ENCODE assay signal across 8 cellular contexts in genomic region chr2:174683392-174683759, GRCh38.
DNase-seq lines count a peak whose midpoint lies in the region; ATAC-seq and TF ChIP-seq lines count a peak whose summit lies in the region.

No MANE protein-coding gene starts in this region.

- peak; percentile 27 for TF ChIP-seq CTCF in CD4-positive, alpha-beta T cell (IDR thresholded peaks at IDR 0.05)
- TF ChIP-seq CTCF in OCI-LY3 (IDR thresholded peaks at IDR 0.05; ENCODE audit: low read depth, low read length): peak; percentile 41
- TF ChIP-seq CTCF in chondrocyte (IDR thresholded peaks at IDR 0.05): peak; percentile 74
- no peak for TF ChIP-seq CTCF in lower lobe of right lung (IDR thresholded peaks at IDR 0.05)

- no peaks in the 10 kb centered on the region for H3K9me3 ChIP-seq in CD4-positive, alpha-beta T cell (ENCODE audit: control insufficient read depth, low read length)
- H3K9me3 ChIP-seq in OCI-LY3 (ENCODE audit: insufficient read depth, low read length): no peaks in the 10 kb centered on the region
- no peaks in the 10 kb centered on the region for H3K9me3 ChIP-seq in lower lobe of right lung
- no peaks in the 10 kb centered on the region for H3K9me3 ChIP-seq in thymus (ENCODE audit: control insufficient read depth)

- DNase-seq in CD4-positive, alpha-beta T cell: peak in 1 of 10 experiments; percentile 16
- DNase-seq in chondrocyte (ENCODE audit: low spot score): no peak
- no peak for DNase-seq in lower lobe of right lung
- no peak for DNase-seq in HUDEP-2 (lab: John Stamatoyannopoulos, UW; ENCODE audit: unreplicated experiment in 76 of 76)
- DNase-seq in central memory CD4-positive, alpha-beta T cell: no peak

- H3K4me1 ChIP-seq in OCI-LY3 (ENCODE audit: low read length) (peaks cover 10% of the 10 kb centered on the region), lower lobe of right lung (peaks cover 20% of the 10 kb centered on the region), thymus (ENCODE audit: control insufficient read depth, insufficient read depth, low read length) (peaks cover 20% of the 10 kb centered on the region)

- peaks cover 42% of the 10 kb centered on the region for H3K4me1 Mint-ChIP-seq in CD4-positive, alpha-beta T cell (ENCODE audit: low read depth)
- peaks cover 37% of the 10 kb centered on the region for H3K4me1 Mint-ChIP-seq in chondrocyte (ENCODE audit: low read depth)

- no peak overlapping the region for H3K27ac ChIP-seq in CD4-positive, alpha-beta T cell (ENCODE audit: low read depth, low read length)
- no peak overlapping the region for H3K27ac ChIP-seq in OCI-LY3 (ENCODE audit: low read length)
- H3K27ac ChIP-seq in lower lobe of right lung: peak overlapping the region; percentile 82
- H3K27ac ChIP-seq in thymus (ENCODE audit: low read depth): no peak overlapping the region

- H3K4me3 ChIP-seq in OCI-LY3 (ENCODE audit: low read length) (peak overlapping the region; percentile 81), lower lobe of right lung (peak overlapping the region; percentile 89), thymus (ENCODE audit: low read length) (peak overlapping the region; percentile 95)

- H3K27ac Mint-ChIP-seq in CD4-positive, alpha-beta T cell: peak overlapping the region; percentile 91
- peak overlapping the region; percentile 87 for H3K27ac Mint-ChIP-seq in chondrocyte (ENCODE audit: unreplicated experiment)

- no peaks in the 10 kb centered on the region for H3K79me2 ChIP-seq in OCI-LY3 (ENCODE audit: low read length)

- intact Hi-C loops in CD4-positive, alpha-beta T cell (cut with DNase I, micrococcal nuclease): loop anchor here (2.0 kb wide), 2 partner anchors 49 to 79 kb away; no protein-coding TSS in a partner anchor
- intact Hi-C loops in lower lobe of right lung (cut with DNase I): no loop called here

- peaks cover 5% of the 10 kb centered on the region for H3K36me3 Mint-ChIP-seq in CD4-positive, alpha-beta T cell (ENCODE audit: low read depth)
- no peaks in the 10 kb centered on the region for H3K36me3 Mint-ChIP-seq in chondrocyte (ENCODE audit: low read depth)

- H3K9ac ChIP-seq in OCI-LY3 (ENCODE audit: low read length): peak overlapping the region; percentile 70

- H3K36me3 ChIP-seq in OCI-LY3 (replicated peaks; ENCODE audit: low read depth, low read length) (no peaks in the 10 kb centered on the region), lower lobe of right lung (no peaks in the 10 kb centered on the region), thymus (ENCODE audit: control insufficient read depth, insufficient read depth) (no peaks in the 10 kb centered on the region)

- CTCF ChIA-PET in CD4-positive, alpha-beta T cell (lab: Charles Lee): interaction anchor here (0.7 to 2.4 kb wide), 8 partner anchors 14 to 220 kb away, joined by 3 to 7 read pairs (median 4); no protein-coding TSS in a partner anchor

- POLR2A ChIA-PET in CD4-positive, alpha-beta T cell (lab: Charles Lee): interaction anchor here (0.6 to 3.2 kb wide), 11 partner anchors 9 to 196 kb away, joined by 3 to 20 read pairs (median 3); partner anchors contain the start of genes GPR155 and WIPF1

- no peaks in the 10 kb centered on the region for H3K9me3 Mint-ChIP-seq in CD4-positive, alpha-beta T cell
- H3K9me3 Mint-ChIP-seq in chondrocyte (ENCODE audit: low read depth): no peaks in the 10 kb centered on the region

- under 1% methylated on average over 10 of the region's 10 CpGs for WGBS in thymus

- H2AFZ ChIP-seq in OCI-LY3 (ENCODE audit: low read depth, low read length): peak overlapping the region; percentile 54

- H3K4me3 Mint-ChIP-seq in CD4-positive, alpha-beta T cell: peak overlapping the region; percentile 98
- peak overlapping the region; percentile 87 for H3K4me3 Mint-ChIP-seq in chondrocyte (ENCODE audit: unreplicated experiment)

- H3K4me2 ChIP-seq in OCI-LY3 (ENCODE audit: low read length): peak overlapping the region; percentile 78

- H3K27me3 Mint-ChIP-seq in CD4-positive, alpha-beta T cell: no peaks in the 10 kb centered on the region
- H3K27me3 Mint-ChIP-seq in chondrocyte (ENCODE audit: low read depth): no peaks in the 10 kb centered on the region

- H3K27me3 ChIP-seq in CD4-positive, alpha-beta T cell (ENCODE audit: control insufficient read depth, insufficient read depth, low read length): no peaks in the 10 kb centered on the region
- peaks cover 24% of the 10 kb centered on the region for H3K27me3 ChIP-seq in OCI-LY3 (ENCODE audit: low read depth, low read length)
- no peaks in the 10 kb centered on the region for H3K27me3 ChIP-seq in lower lobe of right lung (ENCODE audit: low read depth)
- H3K27me3 ChIP-seq in thymus (ENCODE audit: control insufficient read depth, insufficient read depth): no peaks in the 10 kb centered on the region

- H4K20me1 ChIP-seq in OCI-LY3 (ENCODE audit: insufficient read depth, low read length): no peaks in the 10 kb centered on the region

- peak; percentile 52 for ATAC-seq in CD4-positive, alpha-beta T cell (ENCODE audit: poor library complexity)
- ATAC-seq in GM21423 (IDR thresholded peaks at IDR 0.05; ENCODE audit: unreplicated experiment): peak; percentile 33
- peak; percentile 29 to 44 for ATAC-seq in lower lobe of right lung
